9 cellular contexts compared by ENCODE assay signal in the genomic region with DNA sequence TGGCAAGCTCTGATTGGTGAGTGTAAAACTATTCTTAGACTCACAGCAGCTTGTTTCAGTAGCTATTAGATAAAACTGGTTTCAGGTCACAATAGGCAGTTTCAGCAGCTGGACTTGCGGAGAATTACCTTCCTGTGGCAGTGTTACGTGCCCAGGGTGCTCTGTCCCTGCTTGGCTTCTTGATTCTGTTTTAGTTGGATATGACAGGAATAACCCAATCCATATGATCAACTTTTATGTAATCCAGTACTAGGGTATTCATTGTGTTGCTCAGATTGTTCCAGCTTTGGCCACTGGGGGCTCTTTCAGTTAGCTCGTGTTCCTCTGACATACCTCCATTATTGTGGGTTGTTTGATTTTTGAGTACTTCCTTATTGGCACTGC. TPM values are rescaled to one million over a fixed set of nuclear protein-coding genes. Genes with fewer than 3 reads are reported as not detected.
A peak's percentile ranks its signal among the peaks of the same experiment; 100 is the strongest.
DNase-seq lines count a peak whose midpoint lies in the region; ATAC-seq lines count a peak whose summit lies in the region.
"Had no signal": no experiment of that assay in that cellular context is flagged by ENCODE, and none has a peak within 500 bp of the region (broad histone marks: within the 10 kb centered on the region; RNA-seq: fewer than 3 reads in every experiment).

No MANE protein-coding gene starts in this region.

- peaks cover 20% of the 10 kb centered on the region for H3K36me3 Mint-ChIP-seq in CD4-positive, CD25-positive, alpha-beta regulatory T cell
- peaks cover 25% of the 10 kb centered on the region for H3K36me3 Mint-ChIP-seq in activated T-cell treated with anti-CD3 and anti-CD28 coated beads, Interleukin-2, amount 50 U/mL, for 24 hours (ENCODE audit: low read depth)

- peak overlapping the region; percentile 18 to 90 (median 80) for H3K27ac Mint-ChIP-seq in CD4-positive, CD25-positive, alpha-beta regulatory T cell
- no peak overlapping the region for H3K27ac Mint-ChIP-seq in activated T-cell treated with anti-CD3 and anti-CD28 coated beads, Interleukin-2, amount 50 U/mL, for 24 hours

- H3K36me3 ChIP-seq in CD4-positive, CD25-positive, alpha-beta regulatory T cell (ENCODE audit: control insufficient read depth, insufficient read depth, low read length): peaks cover 15% of the 10 kb centered on the region
- H3K36me3 ChIP-seq: SJSA1 had no signal

- peaks cover 33 to 96% (median 72%) of the 10 kb centered on the region in 4 donors for H3K4me1 Mint-ChIP-seq in CD4-positive, CD25-positive, alpha-beta regulatory T cell
- H3K4me1 Mint-ChIP-seq in activated T-cell treated with anti-CD3 and anti-CD28 coated beads, Interleukin-2, amount 50 U/mL, for 24 hours (ENCODE audit: low read depth): peaks cover 95% of the 10 kb centered on the region

- no peak overlapping the region for H3K27ac ChIP-seq in CD4-positive, CD25-positive, alpha-beta regulatory T cell (ENCODE audit: insufficient read depth, low read length, poor library complexity, severe bottlenecking)
- H3K27ac ChIP-seq: SJSA1 had no signal

- ATAC-seq in CD4-positive, CD25-positive, alpha-beta regulatory T cell (ENCODE audit: low read depth in 2 of 2): peak; percentile 71 to 79
- peak; percentile 49 for ATAC-seq in GM18511 (IDR thresholded peaks at IDR 0.05; ENCODE audit: unreplicated experiment)
- peak; percentile 46 for ATAC-seq in HG02840 (IDR thresholded peaks at IDR 0.05; ENCODE audit: low FRiP score, unreplicated experiment)

- H3K27me3 ChIP-seq in CD4-positive, CD25-positive, alpha-beta regulatory T cell (ENCODE audit: control insufficient read depth, insufficient read depth, low read length): no peaks in the 10 kb centered on the region
- H3K27me3 ChIP-seq: SJSA1 had no signal

- peak in 2 of 3 donors; percentile 54 to 65 for DNase-seq in CD4-positive, CD25-positive, alpha-beta regulatory T cell
- DNase-seq in NCI-H2029 treated with DMSO at 0.1 percent for 48 hours (lab: John Stamatoyannopoulos, UW): peak; percentile 70
- peak; percentile 52 for DNase-seq in activated T-cell treated with anti-CD3 and anti-CD28 coated beads, Interleukin-2, amount 50 U/mL, for 24 hours
- DNase-seq in iPS-NIHi7 (ENCODE audit: extremely low spot score): peak; percentile 47
- DNase-seq in NCI-H2081 treated with DMSO at 0.1 percent for 48 hours (lab: John Stamatoyannopoulos, UW): no peak
- DNase-seq in islet precursor cell: no peak

- peaks cover 0 to 3% (median 0%) of the 10 kb centered on the region in 7 donors for H3K9me3 Mint-ChIP-seq in CD4-positive, CD25-positive, alpha-beta regulatory T cell
- H3K9me3 Mint-ChIP-seq in activated T-cell treated with anti-CD3 and anti-CD28 coated beads, Interleukin-2, amount 50 U/mL, for 24 hours: no peaks in the 10 kb centered on the region

- peaks cover 58% of the 10 kb centered on the region for H3K4me1 ChIP-seq in CD4-positive, CD25-positive, alpha-beta regulatory T cell (ENCODE audit: control insufficient read depth, insufficient read depth, low read length, poor library complexity, severe bottlenecking)
- H3K4me1 ChIP-seq: SJSA1 had no signal

- peak overlapping the region; percentile 17 for H3K4me3 ChIP-seq in CD4-positive, CD25-positive, alpha-beta regulatory T cell (ENCODE audit: low read depth, low read length)
- H3K4me3 ChIP-seq: SJSA1 had no signal

- no peaks in the 10 kb centered on the region for H3K9me3 ChIP-seq in CD4-positive, CD25-positive, alpha-beta regulatory T cell (ENCODE audit: control insufficient read depth in 2 of 2, low read length in 2 of 2)
- H3K9me3 ChIP-seq: SJSA1 had no signal

- no peaks in the 10 kb centered on the region for H3K27me3 Mint-ChIP-seq in CD4-positive, CD25-positive, alpha-beta regulatory T cell
- no peaks in the 10 kb centered on the region for H3K27me3 Mint-ChIP-seq in activated T-cell treated with anti-CD3 and anti-CD28 coated beads, Interleukin-2, amount 50 U/mL, for 24 hours

- H3K4me3 Mint-ChIP-seq in CD4-positive, CD25-positive, alpha-beta regulatory T cell: peak overlapping the region in 2 of 4 donors; percentile 48 to 73
- no peak overlapping the region for H3K4me3 Mint-ChIP-seq in activated T-cell treated with anti-CD3 and anti-CD28 coated beads, Interleukin-2, amount 50 U/mL, for 24 hours

RNA-seq across cellular contexts. Expression of a gene that starts 43.1 kb away (rescaled TPM):
- 106 TPM for total RNA-seq in CD4-positive, CD25-positive, alpha-beta regulatory T cell
- polyA plus RNA-seq in CD4-positive, CD25-positive, alpha-beta regulatory T cell: 10 to 100 TPM; 27.9 to 36.3 (median 30.7) TPM

Comparison
In these comparisons a context has a peak if more than half of its experiments do, and no peak if none do; other contexts are left out.
1. DNase-seq: peak in CD4-positive, CD25-positive, alpha-beta regulatory T cell (2 of 3), NCI-H2029 treated with DMSO at 0.1 percent for 48 hours (single experiment), activated T-cell treated with anti-CD3 and anti-CD28 coated beads, Interleukin-2, amount 50 U/mL, for 24 hours (single experiment) and iPS-NIHi7 (single experiment); none in NCI-H2081 treated with DMSO at 0.1 percent for 48 hours (single experiment) and islet precursor cell (single experiment).
2. Peak in every context shown above with its lines, with median percentiles within 50 percentile points of each other: ATAC-seq.